In genomic region chr15:39365161-39365560, GRCh38 we compare ENCODE assay signal across 31 cellular contexts.
DNase-seq lines count a peak whose midpoint lies in the region; ATAC-seq and TF ChIP-seq lines count a peak whose summit lies in the region.
"Had no signal": no experiment of that assay in that cellular context is flagged by ENCODE, and none has a peak within 500 bp of the region (broad histone marks: within the 10 kb centered on the region; RNA-seq: fewer than 3 reads in every experiment).

No MANE protein-coding gene starts in this region.

- no peak overlapping the region for H2BK5ac ChIP-seq in mesenchymal stem cell (ENCODE audit: low read depth, low read length, poor library complexity, severe bottlenecking)

- no peak overlapping the region for H3K14ac ChIP-seq in mesenchymal stem cell (ENCODE audit: low read length in 2 of 2)

- H3K27me3 Mint-ChIP-seq in MCF 10A (ENCODE audit: insufficient read depth, unreplicated experiment), result no peaks in the 10 kb centered on the region
- H3K27me3 Mint-ChIP-seq: IgD-negative memory B cell had no signal

- no peak overlapping the region for H3K9ac ChIP-seq in mesenchymal stem cell (ENCODE audit: low read length)

- H2BK15ac ChIP-seq in mesenchymal stem cell (ENCODE audit: low read depth, poor library complexity, severe bottlenecking), result no peak overlapping the region

- H4K8ac ChIP-seq in mesenchymal stem cell (ENCODE audit: low read length), result no peak overlapping the region

- H3K27me3 ChIP-seq in breast epithelium, result no peaks in the 10 kb centered on the region
- H3K27me3 ChIP-seq in mesenchymal stem cell (ENCODE audit: control insufficient read depth in 1 of 2, insufficient read depth in 1 of 2, low read length in 2 of 2), result no peaks in the 10 kb centered on the region
- no peaks in the 10 kb centered on the region for H3K27me3 ChIP-seq in brain microvascular endothelial cell (replicated peaks)
- H3K27me3 ChIP-seq: body of pancreas, gastrocnemius medialis had no signal

- no peak overlapping the region for H4K91ac ChIP-seq in mesenchymal stem cell (ENCODE audit: low read length)

- no TSS peak for BruUV-seq in MCF 10A (replicated peaks; lab: Mats Ljungman, UMichigan)

- no peak overlapping the region for H3K27ac Mint-ChIP-seq in MCF 10A (ENCODE audit: low read depth, unreplicated experiment)
- H3K27ac Mint-ChIP-seq: activated CD8-positive, alpha-beta memory T cell treated with anti-CD3 and anti-CD28 coated beads, Interleukin-2, amount 10 ng/mL, durations not matched to agents 7 days and 5 days; CD8-positive, alpha-beta memory T cell; IgD-negative memory B cell; naive B cell had no signal

- no peak overlapping the region for H2BK120ac ChIP-seq in mesenchymal stem cell (ENCODE audit: low read depth, low read length)

- in situ Hi-C loops in brain microvascular endothelial cell (cut with HindIII; ENCODE audit: low pct_ligation_motif_present, low sequenced_read_pairs), result loop anchor here (25.0 kb wide), 1 partner anchor 178 kb away; no protein-coding TSS in a partner anchor

- no peaks in the 10 kb centered on the region for H3K4me1 ChIP-seq in breast epithelium
- peaks cover 2% of the 10 kb centered on the region for H3K4me1 ChIP-seq in mesenchymal stem cell (ENCODE audit: control insufficient read depth, insufficient read depth, low read depth, low read length)
- H3K4me1 ChIP-seq: gastrocnemius medialis had no signal

- no peaks in the 10 kb centered on the region for H3K36me3 Mint-ChIP-seq in MCF 10A (ENCODE audit: insufficient read depth, unreplicated experiment)
- H3K36me3 Mint-ChIP-seq: activated CD8-positive, alpha-beta memory T cell treated with anti-CD3 and anti-CD28 coated beads, Interleukin-2, amount 10 ng/mL, durations not matched to agents 7 days and 5 days; CD8-positive, alpha-beta memory T cell; IgD-negative memory B cell; naive B cell had no signal

- H3K4me2 ChIP-seq in mesenchymal stem cell (ENCODE audit: low read length, poor library complexity, severe bottlenecking), result no peak overlapping the region

- TF ChIP-seq CTCF in MCF 10A (IDR thresholded peaks at IDR 0.05; ENCODE audit: unreplicated experiment) (no peak), breast epithelium (IDR thresholded peaks at IDR 0.05) (no peak), brain microvascular endothelial cell (IDR thresholded peaks at IDR 0.05; ENCODE audit: low read depth, low read length, missing control alignments) (no peak)

- H2AFZ ChIP-seq in mesenchymal stem cell (ENCODE audit: low read depth, low read length), result no peak overlapping the region

- H3K27ac ChIP-seq in breast epithelium (no peak overlapping the region), mesenchymal stem cell (ENCODE audit: low read length, poor library complexity, severe bottlenecking) (no peak overlapping the region), brain microvascular endothelial cell (no peak overlapping the region)
- H3K27ac ChIP-seq: body of pancreas, gastrocnemius medialis, thoracic aorta had no signal

- H2AK5ac ChIP-seq in mesenchymal stem cell (ENCODE audit: low read length, severe bottlenecking), result no peak overlapping the region

- no peak for ATAC-seq in GM18873 (IDR thresholded peaks at IDR 0.05; ENCODE audit: low FRiP score, unreplicated experiment)
- ATAC-seq: activated CD8-positive, alpha-beta memory T cell treated with anti-CD3 and anti-CD28 coated beads, Interleukin-2, amount 10 ng/mL, durations not matched to agents 7 days and 5 days; body of pancreas; gastrocnemius medialis; stimulated activated naive CD8-positive, alpha-beta T cell treated with anti-CD3 and anti-CD28 coated beads, Interleukin-15, Interleukin-2, amounts not matched to agents 100 U/mL and 50 U/mL, for 24 hours had no signal

- no peak overlapping the region for H3K23ac ChIP-seq in mesenchymal stem cell (ENCODE audit: low read length in 2 of 2)

- H3K18ac ChIP-seq in mesenchymal stem cell (ENCODE audit: low read depth in 1 of 2, low read length in 2 of 2), result no peak overlapping the region

- H3K36me3 ChIP-seq in breast epithelium, result no peaks in the 10 kb centered on the region
- H3K36me3 ChIP-seq in mesenchymal stem cell (ENCODE audit: control insufficient read depth in 1 of 2, insufficient read depth in 2 of 2, low read depth in 1 of 2, low read length in 2 of 2), result no peaks in the 10 kb centered on the region
- H3K36me3 ChIP-seq in brain microvascular endothelial cell (replicated peaks), result no peaks in the 10 kb centered on the region
- H3K36me3 ChIP-seq: gastrocnemius medialis, thoracic aorta had no signal

- H3K9me3 ChIP-seq in breast epithelium, result peaks cover 6 to 7% of the 10 kb centered on the region in 2 donors
- no peaks in the 10 kb centered on the region for H3K9me3 ChIP-seq in mesenchymal stem cell (ENCODE audit: control insufficient read depth, low read length)
- H3K9me3 ChIP-seq: body of pancreas, gastrocnemius medialis had no signal

- H3K4me3 Mint-ChIP-seq in MCF 10A (ENCODE audit: unreplicated experiment), result no peak overlapping the region
- H3K4me3 Mint-ChIP-seq: activated CD8-positive, alpha-beta memory T cell treated with anti-CD3 and anti-CD28 coated beads, Interleukin-2, amount 10 ng/mL, durations not matched to agents 7 days and 5 days; CD8-positive, alpha-beta memory T cell; IgD-negative memory B cell; naive B cell had no signal

- H3K4me3 ChIP-seq in breast epithelium (no peak overlapping the region), mesenchymal stem cell (ENCODE audit: insufficient read depth in 1 of 2, low read depth in 1 of 2, low read length in 2 of 2) (no peak overlapping the region), brain microvascular endothelial cell (ENCODE audit: low read depth, low read length) (no peak overlapping the region)
- H3K4me3 ChIP-seq: body of pancreas, gastrocnemius medialis, skin epidermis, thoracic aorta had no signal

- intact Hi-C loops in MCF 10A (cut with micrococcal nuclease) (no loop called here), breast epithelium (cut with DNase I; ENCODE audit: low total_unique reads) (no loop called here)

- POLR2A ChIA-PET in MCF 10A (lab: Yijun Ruan, JAX), result no interaction called here

- H2BK12ac ChIP-seq in mesenchymal stem cell (ENCODE audit: low read length in 2 of 2), result no peak overlapping the region

- CTCF ChIA-PET in MCF 10A (lab: Yijun Ruan, JAX), result interaction anchor here (0.6 kb wide), 1 partner anchor 20 kb away, joined by 3 read pairs; no protein-coding TSS in a partner anchor

- H3K4me1 Mint-ChIP-seq in MCF 10A (ENCODE audit: insufficient read depth, unreplicated experiment), result peaks cover 8% of the 10 kb centered on the region
- H3K4me1 Mint-ChIP-seq: activated CD8-positive, alpha-beta memory T cell treated with anti-CD3 and anti-CD28 coated beads, Interleukin-2, amount 10 ng/mL, durations not matched to agents 7 days and 5 days; CD8-positive, alpha-beta memory T cell; IgD-negative memory B cell; naive B cell had no signal

- TF ChIP-seq POLR2A in breast epithelium (IDR thresholded peaks at IDR 0.05), result no peak

- no peak overlapping the region for H3K4ac ChIP-seq in mesenchymal stem cell (ENCODE audit: low read depth in 1 of 2, low read length in 2 of 2)

- DNase-seq in MCF 10A (ENCODE audit: unreplicated experiment), result peak; percentile 14
- no peak for DNase-seq in breast epithelium (ENCODE audit: low spot score in 2 of 2)
- DNase-seq in dermis blood vessel endothelial cell, result peak; percentile 95
- DNase-seq in mesenchymal stem cell, result peak; percentile 8
- no peak for DNase-seq in brain microvascular endothelial cell
- DNase-seq in iPS-NIHi11 (ENCODE audit: low spot score), result no peak
- DNase-seq in activated gamma-delta T cell treated with Interleukin-2 at 50 U/mL for 16 hours, result no peak
- DNase-seq: activated CD4-positive, CD25-positive, alpha-beta regulatory T cell; activated CD8-positive, alpha-beta memory T cell treated with anti-CD3 and anti-CD28 coated beads, Interleukin-2, amount 10 ng/mL, durations not matched to agents 7 days and 5 days; activated naive CD4-positive, alpha-beta T cell; activated T-cell treated with anti-CD3 and anti-CD28 coated beads, Interleukin-2, amount 50 U/mL, for 48 hours; body of pancreas; CD8-positive, alpha-beta memory T cell; DMS153; effector CD8-positive, alpha-beta T cell; gastrocnemius medialis; GDM1; mesendoderm; naive B cell; NCI-H1092 treated with DMSO at 0.1 percent for 48 hours; NCI-H187 treated with DMSO at 0.1 percent for 48 hours; NCI-H2227 treated with DMSO at 0.1 percent for 48 hours; NCI-H748 treated with DMSO at 0.1 percent for 48 hours; nucleus accumbens; RPMI8226; stimulated activated naive CD8-positive, alpha-beta T cell treated with anti-CD3 and anti-CD28 coated beads, Interleukin-15, Interleukin-2, amounts not matched to agents 100 U/mL and 50 U/mL, for 24 hours; T-helper 1 cell had no signal

- no peaks in the 10 kb centered on the region for H3K79me1 ChIP-seq in mesenchymal stem cell (replicated peaks; ENCODE audit: low read length, poor library complexity, severe bottlenecking)

- H3K9me3 Mint-ChIP-seq in MCF 10A (ENCODE audit: unreplicated experiment), result no peaks in the 10 kb centered on the region

- 36% methylated on average over 2 of the region's 2 CpGs for WGBS in mesenchymal stem cell

Comparison
In these comparisons a context has a peak if more than half of its experiments do, and no peak if none do; other contexts are left out.
1. DNase-seq: peak in MCF 10A (single experiment), dermis blood vessel endothelial cell (single experiment) and mesenchymal stem cell (single experiment); none in breast epithelium (0 of 2), brain microvascular endothelial cell (single experiment), iPS-NIHi11 (single experiment) and activated gamma-delta T cell treated with Interleukin-2 at 50 U/mL for 16 hours (single experiment).